Comparison of ENCODE assay signal across 25 cellular contexts in the genomic region with DNA sequence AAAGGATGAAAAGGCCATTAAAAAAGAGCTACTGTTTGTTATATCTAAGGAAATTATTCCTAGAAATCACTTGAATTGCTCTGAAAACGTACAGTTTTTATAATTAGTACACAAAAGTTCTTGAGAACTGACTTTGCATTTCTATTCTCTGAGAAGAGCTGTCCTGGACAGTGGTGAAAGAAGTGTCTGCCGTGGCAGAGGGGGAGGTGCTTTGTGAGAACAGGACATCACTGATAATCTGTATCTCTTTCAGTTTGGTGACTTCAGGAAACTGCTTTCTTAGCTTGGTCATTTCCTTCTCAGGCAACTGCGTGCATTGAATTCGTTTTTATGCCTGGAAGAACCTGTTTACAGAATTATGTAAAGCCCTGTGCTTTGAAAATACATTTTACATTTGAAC. TPM values are rescaled to one million over a fixed set of nuclear protein-coding genes. Genes with fewer than 3 reads are reported as not detected.
DNase-seq lines count a peak whose midpoint lies in the region; TF ChIP-seq lines count a peak whose summit lies in the region.
"Had no signal": no experiment of that assay in that cellular context is flagged by ENCODE, and none has a peak within 500 bp of the region (broad histone marks: within the 10 kb centered on the region; RNA-seq: fewer than 3 reads in every experiment).

No MANE protein-coding gene starts in this region.

- no peaks in the 10 kb centered on the region for H3K79me2 ChIP-seq in Loucy (ENCODE audit: insufficient read depth, low read length)
- no peaks in the 10 kb centered on the region for H3K79me2 ChIP-seq in OCI-LY7 (ENCODE audit: insufficient read depth, low read depth, low read length)

- TF ChIP-seq CTCF in Loucy (conservative IDR thresholded peaks at IDR 0.05; ENCODE audit: low read length) (no peak), endothelial cell (IDR thresholded peaks at IDR 0.05; ENCODE audit: unreplicated experiment) (no peak), type B pancreatic cell (conservative IDR thresholded peaks at IDR 0.05) (no peak), OCI-LY7 (conservative IDR thresholded peaks at IDR 0.05; ENCODE audit: low read length) (no peak)

- H4K20me1 ChIP-seq in Loucy (ENCODE audit: insufficient read depth, low read length, poor library complexity, severe bottlenecking) (no peaks in the 10 kb centered on the region), OCI-LY7 (ENCODE audit: insufficient read depth, low read length) (no peaks in the 10 kb centered on the region)

- no peaks in the 10 kb centered on the region for H3K27me3 ChIP-seq in Loucy (ENCODE audit: insufficient read depth, low read length, poor library complexity, severe bottlenecking)
- H3K27me3 ChIP-seq in CD8-positive, alpha-beta memory T cell (ENCODE audit: insufficient read depth, low read length, poor library complexity, severe bottlenecking) = no peaks in the 10 kb centered on the region
- H3K27me3 ChIP-seq: gastrocnemius medialis, pancreas, sigmoid colon had no signal

- H3K36me3 Mint-ChIP-seq in endothelial cell (ENCODE audit: low read depth, unreplicated experiment) (peaks cover 4% of the 10 kb centered on the region), type B pancreatic cell (peaks cover 32% of the 10 kb centered on the region)
- H3K36me3 Mint-ChIP-seq in CD8-positive, alpha-beta memory T cell = peaks cover 0 to 75% (median 27%) of the 10 kb centered on the region in 3 donors

- H2AFZ ChIP-seq in Loucy (ENCODE audit: low read length) = no peak overlapping the region
- no peak overlapping the region for H2AFZ ChIP-seq in OCI-LY7 (ENCODE audit: low read length)

- H3K36me3 ChIP-seq in Loucy (ENCODE audit: insufficient read depth, low read length) (peaks cover 23% of the 10 kb centered on the region; the same call in 1 of the 2 replicates), OCI-LY7 (ENCODE audit: insufficient read depth, low read length) (peaks cover 4% of the 10 kb centered on the region; the same call in 1 of the 2 replicates)
- peaks cover 10% of the 10 kb centered on the region for H3K36me3 ChIP-seq in CD8-positive, alpha-beta memory T cell (ENCODE audit: insufficient read depth, low read length)

- peak overlapping the region; percentile 56 for H3K9ac ChIP-seq in Loucy (ENCODE audit: low read depth, low read length, poor library complexity, severe bottlenecking)

- POLR2A ChIA-PET in CD8-positive, alpha-beta memory T cell (lab: Charles Lee) = no interaction called here
- POLR2A ChIA-PET in OCI-LY7 (lab: Charles Lee) = interaction anchor here (0.6 kb wide), 1 partner anchor 11 kb away, joined by 4 read pairs; no protein-coding TSS in a partner anchor

- DNase-seq in GM19238 (ENCODE audit: insufficient read length, low spot score) (peak; percentile 53), endothelial cell (ENCODE audit: low spot score) (no peak), type B pancreatic cell (ENCODE audit: extremely low spot score, unreplicated experiment) (no peak), OCI-LY7 (ENCODE audit: low spot score) (no peak), cerebellar nuclear complex (lab: John Stamatoyannopoulos, UW) (no peak)
- DNase-seq in CD8-positive, alpha-beta memory T cell = no peak
- DNase-seq: activated naive CD4-positive, alpha-beta T cell treated with anti-CD3 and anti-CD28 coated beads, Interleukin-2, amount 50 U/mL, for 16 hours; activated T-cell treated with anti-CD3 and anti-CD28 coated beads, Interleukin-2, amount 50 U/mL, for 72 hours; anterior cingulate cortex; CD4-positive, alpha-beta memory T cell; gastrocnemius medialis; HFFc6; kidney glomerular epithelial cell; naive thymus-derived CD8-positive, alpha-beta T cell; NCI-H1105; NCI-H2081; NCI-H446 treated with DMSO at 0.1 percent for 48 hours; pancreas; sigmoid colon; T-helper 9 cell had no signal

- H3K27ac Mint-ChIP-seq in endothelial cell (ENCODE audit: unreplicated experiment) (peak overlapping the region; percentile 91), type B pancreatic cell (peak overlapping the region; percentile 0)
- no peak overlapping the region for H3K27ac Mint-ChIP-seq in CD8-positive, alpha-beta memory T cell
- H3K27ac Mint-ChIP-seq: activated T-cell treated with anti-CD3 and anti-CD28 coated beads, Interleukin-2, amount 50 U/mL, for 72 hours; CD4-positive, alpha-beta memory T cell; HFFc6; naive thymus-derived CD8-positive, alpha-beta T cell; stimulated activated effector memory CD8-positive, alpha-beta T cell treated with anti-CD3 and anti-CD28 coated beads, Interleukin-12 subunit alpha, Interleukin-12 subunit beta, amount 100 ng/mL, for 72 hours had no signal

- no peaks in the 10 kb centered on the region for H3K27me3 Mint-ChIP-seq in endothelial cell (ENCODE audit: unreplicated experiment)
- H3K27me3 Mint-ChIP-seq in type B pancreatic cell = no peaks in the 10 kb centered on the region
- H3K27me3 Mint-ChIP-seq in CD8-positive, alpha-beta memory T cell = no peaks in the 10 kb centered on the region
- H3K27me3 Mint-ChIP-seq: CD4-positive, alpha-beta memory T cell; central memory CD8-positive, alpha-beta T cell; naive thymus-derived CD8-positive, alpha-beta T cell had no signal

- BruUV-seq in OCI-LY7 (replicated peaks; lab: Mats Ljungman, UMichigan) = no TSS peak

- no peak overlapping the region for H3K27ac ChIP-seq in CD8-positive, alpha-beta memory T cell (ENCODE audit: low read depth, low read length)
- H3K27ac ChIP-seq in OCI-LY7 (ENCODE audit: low read depth, low read length, poor library complexity, severe bottlenecking) = no peak overlapping the region
- H3K27ac ChIP-seq: gastrocnemius medialis, pancreas, RWPE1, sigmoid colon, thoracic aorta had no signal

- peak overlapping the region; percentile 36 for H3K4me3 ChIP-seq in Loucy (ENCODE audit: low read length, poor library complexity, severe bottlenecking)
- no peak overlapping the region for H3K4me3 ChIP-seq in CD8-positive, alpha-beta memory T cell (ENCODE audit: low read length)
- H3K4me3 ChIP-seq in OCI-LY7 (ENCODE audit: low read depth, low read length, poor library complexity, severe bottlenecking) = no peak overlapping the region
- H3K4me3 ChIP-seq: gastrocnemius medialis, pancreas, sigmoid colon, thoracic aorta had no signal

- CTCF ChIA-PET in CD8-positive, alpha-beta memory T cell (lab: Charles Lee) = interaction anchor here (1.1 kb wide), 1 partner anchor 34 kb away, joined by 3 read pairs; no protein-coding TSS in a partner anchor
- CTCF ChIA-PET in OCI-LY7 (lab: Charles Lee; ENCODE audit: unreplicated experiment) = no interaction called here

- H3K4me1 ChIP-seq in Loucy (ENCODE audit: insufficient read depth, low read length, poor library complexity, severe bottlenecking) (peaks cover 18% of the 10 kb centered on the region), OCI-LY7 (ENCODE audit: insufficient read depth, low read length, poor library complexity, severe bottlenecking) (no peaks in the 10 kb centered on the region)
- H3K4me1 ChIP-seq in CD8-positive, alpha-beta memory T cell (ENCODE audit: insufficient read depth, low read length) = no peaks in the 10 kb centered on the region
- H3K4me1 ChIP-seq: gastrocnemius medialis, pancreas had no signal

- H3K9me3 Mint-ChIP-seq in endothelial cell (ENCODE audit: unreplicated experiment) = no peaks in the 10 kb centered on the region
- no peaks in the 10 kb centered on the region for H3K9me3 Mint-ChIP-seq in type B pancreatic cell
- H3K9me3 Mint-ChIP-seq in CD8-positive, alpha-beta memory T cell = no peaks in the 10 kb centered on the region
- H3K9me3 Mint-ChIP-seq: activated T-cell treated with anti-CD3 and anti-CD28 coated beads, Interleukin-2, amount 50 U/mL, for 72 hours; CD4-positive, alpha-beta memory T cell; central memory CD8-positive, alpha-beta T cell; HFFc6; naive thymus-derived CD8-positive, alpha-beta T cell; stimulated activated effector memory CD8-positive, alpha-beta T cell treated with anti-CD3 and anti-CD28 coated beads, Interleukin-12 subunit alpha, Interleukin-12 subunit beta, amount 100 ng/mL, for 72 hours had no signal

- H3K9me2 ChIP-seq in Loucy (replicated peaks; ENCODE audit: low read depth, low read length) (no peaks in the 10 kb centered on the region), OCI-LY7 (ENCODE audit: insufficient read depth, low read length) (no peaks in the 10 kb centered on the region)

- peaks cover 3% of the 10 kb centered on the region; the same call in 1 of the 2 replicates for H3F3A ChIP-seq in Loucy (ENCODE audit: low read depth)

- H3K9me3 ChIP-seq in Loucy (ENCODE audit: insufficient read depth, low read depth, low read length) (no peaks in the 10 kb centered on the region), OCI-LY7 (ENCODE audit: low read length) (no peaks in the 10 kb centered on the region)
- no peaks in the 10 kb centered on the region for H3K9me3 ChIP-seq in CD8-positive, alpha-beta memory T cell (ENCODE audit: low read length)
- H3K9me3 ChIP-seq: gastrocnemius medialis, pancreas, sigmoid colon, thoracic aorta had no signal

- H3K4me2 ChIP-seq in Loucy (ENCODE audit: low read depth, low read length, poor library complexity, severe bottlenecking) (peak overlapping the region; percentile 73), OCI-LY7 (ENCODE audit: low read length) (no peak overlapping the region)

- H3K4me3 Mint-ChIP-seq in endothelial cell (ENCODE audit: unreplicated experiment) (no peak overlapping the region), type B pancreatic cell (no peak overlapping the region)
- H3K4me3 Mint-ChIP-seq in CD8-positive, alpha-beta memory T cell = no peak overlapping the region
- H3K4me3 Mint-ChIP-seq: activated T-cell treated with anti-CD3 and anti-CD28 coated beads, Interleukin-2, amount 50 U/mL, for 72 hours; CD4-positive, alpha-beta memory T cell; central memory CD8-positive, alpha-beta T cell; HFFc6; naive thymus-derived CD8-positive, alpha-beta T cell; stimulated activated effector memory CD8-positive, alpha-beta T cell treated with anti-CD3 and anti-CD28 coated beads, Interleukin-12 subunit alpha, Interleukin-12 subunit beta, amount 100 ng/mL, for 72 hours had no signal

- intact Hi-C loops in OCI-LY7 (cut with micrococcal nuclease; ENCODE audit: unreplicated experiment) = no loop called here

- peaks cover 23% of the 10 kb centered on the region for H3K4me1 Mint-ChIP-seq in endothelial cell (ENCODE audit: unreplicated experiment)
- H3K4me1 Mint-ChIP-seq in type B pancreatic cell (ENCODE audit: unreplicated experiment) = no peaks in the 10 kb centered on the region
- no peaks in the 10 kb centered on the region for H3K4me1 Mint-ChIP-seq in CD8-positive, alpha-beta memory T cell
- H3K4me1 Mint-ChIP-seq: CD4-positive, alpha-beta memory T cell; central memory CD8-positive, alpha-beta T cell; naive thymus-derived CD8-positive, alpha-beta T cell; stimulated activated effector memory CD8-positive, alpha-beta T cell treated with anti-CD3 and anti-CD28 coated beads, Interleukin-12 subunit alpha, Interleukin-12 subunit beta, amount 100 ng/mL, for 72 hours had no signal

RNA-seq across cellular contexts. Expression of gene POLL, which starts 52.1 kb away (rescaled TPM):
- total RNA-seq in endothelial cell (ENCODE audit: unreplicated experiment) (44.8 TPM), type B pancreatic cell (ENCODE audit: low replicate concordance) (39.3 and 39.8 TPM in 2 replicates), OCI-LY7 (2022) (34.0 and 35.6 TPM in 2 replicates)
- total RNA-seq in CD8-positive, alpha-beta memory T cell = 10 to 100 TPM; 30.9 to 32.6 TPM
- 15.9 TPM for polyA plus RNA-seq in CD8-positive, alpha-beta memory T cell
- 14.3 and 22.0 TPM in 2 replicates for total RNA-seq in OCI-LY7 (2014; rRNA removed; shearing (Covaris generic))

RNA-seq across cellular contexts. Expression of gene DPCD, which starts 52.2 kb away (rescaled TPM):
- 16.7 TPM for total RNA-seq in endothelial cell (ENCODE audit: unreplicated experiment)
- 32.3 and 37.3 TPM in 2 replicates for total RNA-seq in type B pancreatic cell (ENCODE audit: low replicate concordance)
- total RNA-seq in CD8-positive, alpha-beta memory T cell = 10 to 100 TPM; 21.0 to 22.6 TPM
- 0.75 TPM for polyA plus RNA-seq in CD8-positive, alpha-beta memory T cell
- total RNA-seq in OCI-LY7 (2014; rRNA removed; shearing (Covaris generic)) = 9.1 and 13.9 TPM in 2 replicates
- 6.3 and 10.3 TPM in 2 replicates for total RNA-seq in OCI-LY7 (2022)

Comparison
In these comparisons a context has a peak if more than half of its experiments do, and no peak if none do; other contexts are left out.
1. H3K27ac Mint-ChIP-seq: peak in endothelial cell (single experiment) and type B pancreatic cell (single experiment); none in CD8-positive, alpha-beta memory T cell (0 of 8).